Comparison of ENCODE assay signal across 30 cellular contexts in the genomic region with DNA sequence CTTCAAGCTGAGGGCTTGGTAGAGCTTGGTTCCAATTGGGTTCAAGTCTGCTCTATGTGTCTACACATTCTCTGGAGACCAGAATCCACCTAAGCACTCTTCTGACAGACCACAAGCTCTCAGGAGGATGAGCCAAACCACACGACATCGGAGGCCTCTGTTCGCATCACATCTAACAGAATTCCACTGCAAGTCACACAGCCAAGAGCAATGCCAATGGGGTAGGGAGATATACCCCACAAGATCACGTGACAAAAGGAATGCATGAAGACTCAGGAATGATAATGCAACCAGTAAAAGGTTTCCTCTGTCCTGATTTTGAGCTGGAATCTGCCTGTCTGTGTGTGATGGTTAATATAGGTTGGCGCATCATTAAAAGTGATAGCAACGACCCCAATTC.
"Had no signal": no experiment of that assay in that cellular context is flagged by ENCODE, and none has a peak within 500 bp of the region (broad histone marks: within the 10 kb centered on the region; RNA-seq: fewer than 3 reads in every experiment).

No MANE protein-coding gene starts in this region.

- H3K4me1 Mint-ChIP-seq: activated CD4-positive, alpha-beta T cell treated with anti-CD3 and anti-CD28 coated beads for 36 hours; activated T-helper 17 cell treated with anti-CD3 and anti-CD28 coated beads, Interleukin-2, amount 50 U/mL, for 72 hours; central memory CD8-positive, alpha-beta T cell had no signal

- H3K4me3 ChIP-seq: MG63, SJCRH30 had no signal

- H3K4me3 Mint-ChIP-seq: activated CD4-positive, alpha-beta T cell treated with anti-CD3 and anti-CD28 coated beads for 36 hours; activated CD8-positive, alpha-beta T cell treated with anti-CD3 and anti-CD28 coated beads for 36 hours; activated naive CD4-positive, alpha-beta T cell treated with anti-CD3 and anti-CD28 coated beads for 36 hours; activated naive CD8-positive, alpha-beta T cell; activated T-helper 17 cell treated with anti-CD3 and anti-CD28 coated beads, Interleukin-2, amount 50 U/mL, for 72 hours; brain; central memory CD8-positive, alpha-beta T cell had no signal

- H3K4me1 ChIP-seq: SJCRH30 had no signal

- H3K27ac ChIP-seq: SJCRH30, VCaP had no signal

- H3K36me3 ChIP-seq: MG63, SJCRH30 had no signal

- FAIRE-seq: astrocyte had no signal

- ATAC-seq: activated CD4-positive, alpha-beta T cell treated with anti-CD3 and anti-CD28 coated beads for 36 hours; activated CD8-positive, alpha-beta T cell treated with anti-CD3 and anti-CD28 coated beads for 36 hours; activated T-helper 17 cell treated with anti-CD3 and anti-CD28 coated beads, Interleukin-2, amount 50 U/mL, for 72 hours; Panc1 had no signal

- H3K27ac Mint-ChIP-seq: activated CD4-positive, alpha-beta T cell treated with anti-CD3 and anti-CD28 coated beads for 36 hours; activated CD8-positive, alpha-beta T cell treated with anti-CD3 and anti-CD28 coated beads for 36 hours; activated naive CD4-positive, alpha-beta T cell treated with anti-CD3 and anti-CD28 coated beads for 36 hours; activated naive CD8-positive, alpha-beta T cell; activated T-helper 17 cell treated with anti-CD3 and anti-CD28 coated beads, Interleukin-2, amount 50 U/mL, for 72 hours; brain had no signal

- H3K9ac ChIP-seq: SK-N-SH had no signal

- H3K36me3 Mint-ChIP-seq: activated naive CD8-positive, alpha-beta T cell; brain had no signal

- H3K4me2 ChIP-seq: SK-N-SH had no signal

- DNase-seq: activated CD4-positive, alpha-beta T cell treated with anti-CD3 and anti-CD28 coated beads for 36 hours; activated CD8-positive, alpha-beta T cell treated with anti-CD3 and anti-CD28 coated beads for 36 hours; activated gamma-delta T cell; activated naive CD4-positive, alpha-beta T cell treated with anti-CD3 and anti-CD28 coated beads for 36 hours; activated T-cell treated with anti-CD3 and anti-CD28 coated beads for 4 hours; activated T-cell treated with anti-CD3 and anti-CD28 coated beads, Interleukin-2, amount 50 U/mL, for 48 hours; amygdala; MG63; MV-4-11; NCI-H1092 treated with DMSO at 0.1 percent for 48 hours; NCI-H1436; NCI-H1694 treated with DMSO at 0.1 percent for 48 hours; NCI-H2029 treated with DMSO at 0.1 percent for 48 hours; NCI-H345; NCI-H510A; NCI-H526 treated with DMSO at 0.1 percent for 48 hours; NCI-H82; OCI-M1; Right ventricle myocardium superior; RPMI8226; SJCRH30; SK-N-SH; T-helper 1 cell had no signal

- H3K9me3 Mint-ChIP-seq: activated CD8-positive, alpha-beta T cell treated with anti-CD3 and anti-CD28 coated beads for 36 hours; activated T-helper 17 cell treated with anti-CD3 and anti-CD28 coated beads, Interleukin-2, amount 50 U/mL, for 72 hours; central memory CD8-positive, alpha-beta T cell had no signal

- H3K9me3 ChIP-seq: SJCRH30, SK-N-SH had no signal
